18 cellular contexts compared by ENCODE assay signal in genomic region chrX:121836000-121836399, GRCh38.
DNase-seq lines count a peak whose midpoint lies in the region; TF ChIP-seq lines count a peak whose summit lies in the region.
"Had no signal": no experiment of that assay in that cellular context is flagged by ENCODE, and none has a peak within 500 bp of the region (broad histone marks: within the 10 kb centered on the region; RNA-seq: fewer than 3 reads in every experiment).

No MANE protein-coding gene starts in this region.

- in situ Hi-C loops in mammary epithelial cell (cut with MboI; ENCODE audit: low sequenced_read_pairs in 2 of 2): no loop called here

- H3K27ac ChIP-seq in mammary epithelial cell (ENCODE audit: insufficient read depth, low read depth, low read length) (no peak overlapping the region), breast epithelium (no peak overlapping the region)
- H3K27ac ChIP-seq: 22Rv1, BLaER1, C4-2B had no signal

- intact Hi-C loops in mammary epithelial cell (cut with micrococcal nuclease): no loop called here
- intact Hi-C loops in breast epithelium (cut with DNase I; ENCODE audit: low total_unique reads): no loop called here
- intact Hi-C loops in activated CD4-positive, alpha-beta T cell treated with anti-CD3 and anti-CD28 coated beads, Interleukin-2, amount 10 ng/mL, durations not matched to agents 24 days and 14 days (cut with micrococcal nuclease): no loop called here

- TF ChIP-seq CTCF in mammary epithelial cell (conservative IDR thresholded peaks at IDR 0.05 in 1 of 2, IDR thresholded peaks at IDR 0.05 in 1 of 2; ENCODE audit: extremely low read depth in 1 of 2, insufficient read depth in 1 of 2, low read depth in 1 of 2, low read length in 2 of 2) (no peak), breast epithelium (IDR thresholded peaks at IDR 0.05) (no peak)

- no peaks in the 10 kb centered on the region for H3K79me2 ChIP-seq in mammary epithelial cell (ENCODE audit: insufficient read depth, low read length)

- H3K4me3 Mint-ChIP-seq in activated CD4-positive, alpha-beta T cell treated with anti-CD3 and anti-CD28 coated beads, Interleukin-2, amount 10 ng/mL, durations not matched to agents 24 days and 14 days: no peak overlapping the region
- H3K4me3 Mint-ChIP-seq: B cell; CD4-positive, CD25-positive, alpha-beta regulatory T cell; CD8-positive, alpha-beta T cell; GM23338; H9 had no signal

- no peak overlapping the region for H3K4me2 ChIP-seq in mammary epithelial cell (ENCODE audit: insufficient read depth, low read depth, low read length)
- H3K4me2 ChIP-seq: BLaER1, GM23338 had no signal

- H3K4me1 Mint-ChIP-seq in activated CD4-positive, alpha-beta T cell treated with anti-CD3 and anti-CD28 coated beads, Interleukin-2, amount 10 ng/mL, durations not matched to agents 24 days and 14 days: no peaks in the 10 kb centered on the region
- H3K4me1 Mint-ChIP-seq: B cell; CD4-positive, CD25-positive, alpha-beta regulatory T cell; GM23338; H9 had no signal

- no peaks in the 10 kb centered on the region for H3K27me3 Mint-ChIP-seq in activated CD4-positive, alpha-beta T cell treated with anti-CD3 and anti-CD28 coated beads, Interleukin-2, amount 10 ng/mL, durations not matched to agents 24 days and 14 days
- H3K27me3 Mint-ChIP-seq: B cell; CD4-positive, CD25-positive, alpha-beta regulatory T cell had no signal

- H3K4me3 ChIP-seq in mammary epithelial cell (replicated peaks in 1 of 3; ENCODE audit: insufficient read depth in 1 of 3, low read depth in 2 of 3, low read length in 3 of 3): no peak overlapping the region
- no peak overlapping the region for H3K4me3 ChIP-seq in breast epithelium
- H3K4me3 ChIP-seq: BLaER1, GM23338 had no signal

- no TSS peak for BruUV-seq in mammary epithelial cell (replicated peaks; lab: Mats Ljungman, UMichigan)

- 46% methylated on average over 1 of the region's 1 CpG for WGBS in mammary epithelial cell (ENCODE audit: low coverage, missing lambda C conversion rate)

- CTCF ChIA-PET in mammary epithelial cell (lab: Charles Lee; ENCODE audit: low non-redundant PET): no interaction called here

- no peak for TF ChIP-seq POLR2A in breast epithelium (IDR thresholded peaks at IDR 0.05)

- H3K27me3 ChIP-seq in mammary epithelial cell (ENCODE audit: insufficient read depth, low read length) (no peaks in the 10 kb centered on the region), breast epithelium (no peaks in the 10 kb centered on the region)
- H3K27me3 ChIP-seq: BLaER1 had no signal

- no peaks in the 10 kb centered on the region for H3K36me3 Mint-ChIP-seq in activated CD4-positive, alpha-beta T cell treated with anti-CD3 and anti-CD28 coated beads, Interleukin-2, amount 10 ng/mL, durations not matched to agents 24 days and 14 days (ENCODE audit: low read depth)
- H3K36me3 Mint-ChIP-seq: CD4-positive, CD25-positive, alpha-beta regulatory T cell; CD8-positive, alpha-beta T cell had no signal

- H3K9me3 ChIP-seq in mammary epithelial cell (replicated peaks; ENCODE audit: insufficient read depth, low read length) (peaks cover 2% of the 10 kb centered on the region), breast epithelium (no peaks in the 10 kb centered on the region)
- H3K9me3 ChIP-seq: BLaER1, Caco-2 had no signal

- H3K4me1 ChIP-seq in mammary epithelial cell (ENCODE audit: insufficient read depth, low read length): peaks cover 7% of the 10 kb centered on the region
- H3K4me1 ChIP-seq in breast epithelium: no peaks in the 10 kb centered on the region
- H3K4me1 ChIP-seq: BLaER1, Caco-2 had no signal

- dilution Hi-C loops in mammary epithelial cell (cut with HindIII; ENCODE audit: low sequenced_read_pairs): no loop called here

- H3K27ac Mint-ChIP-seq in activated CD4-positive, alpha-beta T cell treated with anti-CD3 and anti-CD28 coated beads, Interleukin-2, amount 10 ng/mL, durations not matched to agents 24 days and 14 days: no peak overlapping the region
- H3K27ac Mint-ChIP-seq: B cell; CD4-positive, CD25-positive, alpha-beta regulatory T cell; CD8-positive, alpha-beta T cell; GM23338; H9 had no signal

- DNase-seq in mammary epithelial cell (peak; percentile 9), breast epithelium (ENCODE audit: low spot score in 2 of 2) (no peak), kidney tubule cell (ENCODE audit: low spot score) (peak; percentile 16), renal cortical epithelial cell (ENCODE audit: low read depth) (peak; percentile 44), NCI-H510A (lab: John Stamatoyannopoulos, UW) (no peak)
- DNase-seq in activated CD4-positive, alpha-beta T cell treated with anti-CD3 and anti-CD28 coated beads, Interleukin-2, amount 10 ng/mL, durations not matched to agents 24 days and 14 days: no peak
- DNase-seq: Caco-2; CD4-positive, CD25-positive, alpha-beta regulatory T cell; CD8-positive, alpha-beta T cell; DMS153; DMS79 treated with DMSO at 0.1 percent for 48 hours; GF-D8; H9 had no signal

- no peaks in the 10 kb centered on the region for H4K20me1 ChIP-seq in mammary epithelial cell (ENCODE audit: insufficient read depth, low read length)
- H4K20me1 ChIP-seq: BLaER1 had no signal

- H3K36me3 ChIP-seq in mammary epithelial cell (ENCODE audit: insufficient read depth, low read length): no peaks in the 10 kb centered on the region
- no peaks in the 10 kb centered on the region for H3K36me3 ChIP-seq in breast epithelium
- H3K36me3 ChIP-seq: BLaER1 had no signal

- no peaks in the 10 kb centered on the region for H3K9me3 Mint-ChIP-seq in activated CD4-positive, alpha-beta T cell treated with anti-CD3 and anti-CD28 coated beads, Interleukin-2, amount 10 ng/mL, durations not matched to agents 24 days and 14 days
- H3K9me3 Mint-ChIP-seq: CD8-positive, alpha-beta T cell; GM23338 had no signal

- H3K9ac ChIP-seq in mammary epithelial cell (ENCODE audit: insufficient read depth, low read length): no peak overlapping the region
- H3K9ac ChIP-seq: BLaER1 had no signal

- H2AFZ ChIP-seq in mammary epithelial cell (ENCODE audit: low read depth, low read length): no peak overlapping the region
- H2AFZ ChIP-seq: GM23338 had no signal

Comparison
In these comparisons a context has a peak if more than half of its experiments do, and no peak if none do; other contexts are left out.
1. DNase-seq: peak in mammary epithelial cell (single experiment), kidney tubule cell (single experiment) and renal cortical epithelial cell (single experiment); none in breast epithelium (0 of 2), NCI-H510A (single experiment) and activated CD4-positive, alpha-beta T cell treated with anti-CD3 and anti-CD28 coated beads, Interleukin-2, amount 10 ng/mL, durations not matched to agents 24 days and 14 days (single experiment).